ENCODE assay signal across 8 cellular contexts in the genomic region with DNA sequence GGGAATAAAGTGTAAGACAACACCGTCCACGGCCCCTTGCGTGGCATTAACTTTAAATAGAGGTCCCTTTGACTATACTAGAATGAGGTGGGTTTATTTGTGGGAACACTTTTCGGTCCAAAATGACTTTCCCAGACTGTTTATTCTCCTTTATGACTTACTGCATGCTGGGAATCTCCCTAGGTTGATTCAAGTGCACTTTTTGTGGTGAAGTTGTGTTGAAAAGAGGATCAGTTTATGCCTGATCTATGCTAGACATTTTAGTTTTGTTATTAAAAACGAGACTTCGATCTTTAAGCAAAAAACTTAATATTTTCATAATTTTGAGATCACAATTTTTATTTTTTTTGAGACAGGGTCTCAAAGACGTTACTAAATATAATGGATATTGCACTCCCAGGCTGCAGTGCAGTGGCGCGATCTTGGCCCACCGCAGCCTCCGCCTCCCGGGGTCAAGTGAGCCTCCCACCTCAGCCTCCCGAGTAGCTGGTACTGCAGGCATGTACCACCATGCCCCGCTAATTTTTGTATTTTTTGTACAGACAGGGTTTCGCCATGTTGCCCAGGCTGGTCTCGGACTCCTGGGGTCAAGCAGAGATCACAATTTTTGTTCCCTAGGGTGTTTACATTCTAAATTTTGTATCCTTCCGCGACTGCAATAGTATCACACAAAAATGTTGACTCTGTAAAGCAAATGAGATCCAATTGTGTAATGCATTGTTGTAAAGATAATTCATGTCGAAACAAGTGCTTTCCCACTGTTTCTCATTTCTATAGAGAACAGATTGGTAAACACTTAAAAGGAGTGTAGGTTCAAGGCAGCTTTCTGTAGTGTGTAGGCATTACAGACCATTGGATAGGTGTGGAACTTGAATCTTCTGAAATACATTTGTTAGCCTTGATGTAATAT. TPM values are rescaled to one million over a fixed set of nuclear protein-coding genes. Genes with fewer than 3 reads are reported as not detected.
DNase-seq lines count a peak whose midpoint lies in the region; ATAC-seq and TF ChIP-seq lines count a peak whose summit lies in the region.

No MANE protein-coding gene starts in this region.

- peaks cover 49 to 50% of the 10 kb centered on the region in 2 donors for H3K4me1 ChIP-seq in naive thymus-derived CD4-positive, alpha-beta T cell (ENCODE audit: control insufficient read depth in 2 of 2, insufficient read depth in 2 of 2, low read length in 2 of 2)

- DNase-seq in CD14-positive monocyte (ENCODE audit: low spot score) (no peak), MV-4-11 (lab: John Stamatoyannopoulos, UW) (peak; percentile 63), kidney tubule cell (ENCODE audit: low spot score) (no peak), NCI-H146 treated with DMSO at 0.1 percent for 48 hours (lab: John Stamatoyannopoulos, UW; ENCODE audit: unreplicated experiment) (no peak)
- no peak for DNase-seq in central memory CD8-positive, alpha-beta T cell (ENCODE audit: low spot score in 2 of 2)
- DNase-seq in naive thymus-derived CD4-positive, alpha-beta T cell: peak in 1 of 9 donors; percentile 38

- no peak for TF ChIP-seq CTCF in CD14-positive monocyte (IDR thresholded peaks at IDR 0.05)

- POLR2A ChIA-PET in naive thymus-derived CD4-positive, alpha-beta T cell (lab: Charles Lee): interaction anchor here (1.0 to 16.8 kb wide), 8 partner anchors 12 to 51 kb away, joined by 3 to 774 read pairs (median 12); no protein-coding TSS in a partner anchor

- CTCF ChIA-PET in naive thymus-derived CD4-positive, alpha-beta T cell (lab: Charles Lee): interaction anchor here (0.6 to 5.0 kb wide), 6 partner anchors 14 to 40 kb away, joined by 3 to 56 read pairs (median 4); no protein-coding TSS in a partner anchor

- no peaks in the 10 kb centered on the region for H3K9me3 Mint-ChIP-seq in CD14-positive monocyte
- no peaks in the 10 kb centered on the region for H3K9me3 Mint-ChIP-seq in central memory CD8-positive, alpha-beta T cell
- H3K9me3 Mint-ChIP-seq in naive thymus-derived CD4-positive, alpha-beta T cell: peaks cover 0 to 7% (median 0%) of the 10 kb centered on the region in 11 donors

- peak overlapping the region; percentile 72 for H3K4me3 ChIP-seq in naive thymus-derived CD4-positive, alpha-beta T cell (ENCODE audit: low read length)

- H3K9me3 ChIP-seq in naive thymus-derived CD4-positive, alpha-beta T cell (ENCODE audit: control insufficient read depth in 2 of 3, low read length in 3 of 3): no peaks in the 10 kb centered on the region

- H3K27ac ChIP-seq in naive thymus-derived CD4-positive, alpha-beta T cell (ENCODE audit: low read depth, low read length): peak overlapping the region; percentile 98

- H3K27me3 ChIP-seq in naive thymus-derived CD4-positive, alpha-beta T cell (ENCODE audit: control insufficient read depth in 2 of 2, insufficient read depth in 2 of 2, low read length in 2 of 2): no peaks in the 10 kb centered on the region

- intact Hi-C loops in CD14-positive monocyte (cut with micrococcal nuclease): loop anchor here in 1 of 2 donors (5.0 kb wide), 1 partner anchor 33 kb away; no protein-coding TSS in a partner anchor
- intact Hi-C loops in naive thymus-derived CD4-positive, alpha-beta T cell (cut with micrococcal nuclease): loop anchor here (1.0 to 5.0 kb wide), 4 partner anchors 15 to 39 kb away; no protein-coding TSS in a partner anchor

- peaks cover 62% of the 10 kb centered on the region for H3K4me1 Mint-ChIP-seq in CD14-positive monocyte
- peaks cover 57% of the 10 kb centered on the region for H3K4me1 Mint-ChIP-seq in central memory CD8-positive, alpha-beta T cell
- H3K4me1 Mint-ChIP-seq in naive thymus-derived CD4-positive, alpha-beta T cell: peaks cover 37 to 76% (median 57%) of the 10 kb centered on the region in 7 donors

- peaks cover 0 to 11% (median 7%) of the 10 kb centered on the region in 3 experiments for H3K36me3 ChIP-seq in naive thymus-derived CD4-positive, alpha-beta T cell (ENCODE audit: control insufficient read depth in 2 of 3, insufficient read depth in 3 of 3, low read length in 3 of 3)

- H3K27me3 Mint-ChIP-seq in CD14-positive monocyte (ENCODE audit: low read depth in 3 of 3): peaks cover 0 to 4% (median 0%) of the 10 kb centered on the region in 3 donors
- no peaks in the 10 kb centered on the region for H3K27me3 Mint-ChIP-seq in central memory CD8-positive, alpha-beta T cell
- peaks cover 0 to 2% (median 0%) of the 10 kb centered on the region in 5 donors for H3K27me3 Mint-ChIP-seq in naive thymus-derived CD4-positive, alpha-beta T cell

- ATAC-seq in central memory CD8-positive, alpha-beta T cell (replicated peaks; ENCODE audit: extremely low read depth, poor library complexity, severe bottlenecking): no peak
- no peak for ATAC-seq in naive thymus-derived CD4-positive, alpha-beta T cell
- ATAC-seq in HG03108 (IDR thresholded peaks at IDR 0.05; ENCODE audit: unreplicated experiment) (no peak), GM19351 (IDR thresholded peaks at IDR 0.05; ENCODE audit: unreplicated experiment) (no peak)

- peaks cover 17 to 38% of the 10 kb centered on the region in 2 donors for H3K36me3 Mint-ChIP-seq in CD14-positive monocyte
- H3K36me3 Mint-ChIP-seq in central memory CD8-positive, alpha-beta T cell (ENCODE audit: insufficient read depth): peaks cover 50% of the 10 kb centered on the region
- peaks cover 0 to 31% (median 18%) of the 10 kb centered on the region in 5 donors for H3K36me3 Mint-ChIP-seq in naive thymus-derived CD4-positive, alpha-beta T cell

- H3K4me3 Mint-ChIP-seq in CD14-positive monocyte: peak overlapping the region; percentile 91 to 96
- H3K4me3 Mint-ChIP-seq in central memory CD8-positive, alpha-beta T cell: peak overlapping the region; percentile 98
- peak overlapping the region; percentile 96 to 100 (median 99) for H3K4me3 Mint-ChIP-seq in naive thymus-derived CD4-positive, alpha-beta T cell

- H3K27ac Mint-ChIP-seq in CD14-positive monocyte: peak overlapping the region; percentile 93 to 98 (median 95)
- peak overlapping the region; percentile 98 for H3K27ac Mint-ChIP-seq in central memory CD8-positive, alpha-beta T cell (ENCODE audit: low read depth)
- H3K27ac Mint-ChIP-seq in naive thymus-derived CD4-positive, alpha-beta T cell: peak overlapping the region; percentile 91 to 100 (median 99)

RNA-seq across cellular contexts. Expression of gene CDC42, which starts 1.6 kb away (rescaled TPM):
- polyA plus RNA-seq in CD14-positive monocyte: 100 to 1,000 TPM; 606 to 731 TPM
- total RNA-seq in naive thymus-derived CD4-positive, alpha-beta T cell: 100 to 1,000 TPM; 186 to 385 (median 305) TPM
- polyA plus RNA-seq in naive thymus-derived CD4-positive, alpha-beta T cell: 100 to 1,000 TPM; 186 to 427 TPM

RNA-seq across cellular contexts. Expression of gene CELA3A, which starts 52.7 kb away (rescaled TPM):
- not detected for polyA plus RNA-seq in CD14-positive monocyte
- total RNA-seq in naive thymus-derived CD4-positive, alpha-beta T cell: not detected
- polyA plus RNA-seq in naive thymus-derived CD4-positive, alpha-beta T cell: not detected
